ENCODE assay signal across 1 cellular context in genomic region chr6:54238407-54238806, GRCh38.
TF ChIP-seq lines count a peak whose summit lies in the region.

No MANE protein-coding gene starts in this region.

TF ChIP-seq in GM23338, 12 proteins besides CTCF, POLR2A, EP300 and RAD21:
- no peak for TF ChIP-seq ZNF462 (CRISPR knock-in tag; IDR thresholded peaks at IDR 0.05)
- no peak for TF ChIP-seq ETS1 (IDR thresholded peaks at IDR 0.05)
- TF ChIP-seq REST (IDR thresholded peaks at IDR 0.05; ENCODE audit: unreplicated experiment), result no peak
- TF ChIP-seq JUNB (IDR thresholded peaks at IDR 0.05; ENCODE audit: unreplicated experiment), result no peak
- no peak for TF ChIP-seq ZNF331 (CRISPR knock-in tag; IDR thresholded peaks at IDR 0.05; ENCODE audit: low read depth)
- no peak for TF ChIP-seq EZH2phosphoT487 (IDR thresholded peaks at IDR 0.05; ENCODE audit: unreplicated experiment)
- TF ChIP-seq ZNF114 (CRISPR knock-in tag; IDR thresholded peaks at IDR 0.05), result no peak
- TF ChIP-seq POLR2AphosphoS5 (IDR thresholded peaks at IDR 0.05; ENCODE audit: low read depth), result no peak
- no peak for TF ChIP-seq STAT1 (IDR thresholded peaks at IDR 0.05; ENCODE audit: unreplicated experiment)
- TF ChIP-seq CREB1 (CRISPR knock-in tag; IDR thresholded peaks at IDR 0.05; ENCODE audit: low read depth), result no peak
- no peak for TF ChIP-seq NANOG (IDR thresholded peaks at IDR 0.05; ENCODE audit: borderline replicate concordance)
- no peak for TF ChIP-seq EZH2 (IDR thresholded peaks at IDR 0.05; ENCODE audit: low read depth, unreplicated experiment)
